ENCODE assay signal across 9 cellular contexts in genomic region chr10:33273295-33274002, GRCh38.
DNase-seq lines count a peak whose midpoint lies in the region; ATAC-seq and TF ChIP-seq lines count a peak whose summit lies in the region.
"Had no signal": no experiment of that assay in that cellular context is flagged by ENCODE, and none has a peak within 500 bp of the region (broad histone marks: within the 10 kb centered on the region; RNA-seq: fewer than 3 reads in every experiment).

No MANE protein-coding gene starts in this region.

- WGBS in gastroesophageal sphincter (ENCODE audit: low coverage in 1 of 2), 2 donors, result 0 to 19% methylated on average over 3 to 4 of the region's 19 CpGs

- DNase-seq in HCEC 1CT, result peak; percentile 85
- peak; percentile 100 for DNase-seq in T1000 (lab: John Stamatoyannopoulos, UW)
- peak; percentile 44 for DNase-seq in pons (ENCODE audit: low spot score)
- no peak for DNase-seq in T-helper 2 cell treated with Interferon-gamma antibody and Interleukin-4, amounts not matched to agents 5 μg/mL and 100 μg/mL, for 36 hours (ENCODE audit: low spot score)
- DNase-seq in activated T-helper 1 cell treated with anti-CD3 and anti-CD28 coated beads, Interleukin-12 subunit alpha, Interleukin-12 subunit beta, Interleukin-2, Interleukin-4 antibody, amounts not matched to agents 30 ng/mL and 10 ng/mL and 1 ng/mL, durations not matched to agents 14 hours and 24 hours and 36 hours (ENCODE audit: low spot score), result no peak

- H3K4me3 ChIP-seq in gastroesophageal sphincter, result peak overlapping the region; percentile 48 to 55

- ATAC-seq in gastroesophageal sphincter (peak; percentile 93), GM18907 (IDR thresholded peaks at IDR 0.05; ENCODE audit: unreplicated experiment) (no peak), HG02973 (IDR thresholded peaks at IDR 0.05; ENCODE audit: unreplicated experiment) (no peak)

- peak in 2 of 4 experiments; percentile 23 to 33 for TF ChIP-seq CTCF in gastroesophageal sphincter (IDR thresholded peaks at IDR 0.05)

- no peaks in the 10 kb centered on the region for H3K9me3 Mint-ChIP-seq in T-helper 2 cell treated with Interferon-gamma antibody and Interleukin-4, amounts not matched to agents 5 μg/mL and 100 μg/mL, for 36 hours
- no peaks in the 10 kb centered on the region for H3K9me3 Mint-ChIP-seq in activated T-helper 1 cell treated with anti-CD3 and anti-CD28 coated beads, Interleukin-12 subunit alpha, Interleukin-12 subunit beta, Interleukin-2, Interleukin-4 antibody, amounts not matched to agents 30 ng/mL and 10 ng/mL and 1 ng/mL, durations not matched to agents 14 hours and 24 hours and 36 hours

- H3K36me3 ChIP-seq in gastroesophageal sphincter, result peaks cover 0 to 10% of the 10 kb centered on the region in 2 donors

- intact Hi-C loops in activated T-helper 1 cell treated with anti-CD3 and anti-CD28 coated beads, Interleukin-12 subunit alpha, Interleukin-12 subunit beta, Interleukin-2, Interleukin-4 antibody, amounts not matched to agents 30 ng/mL and 10 ng/mL and 1 ng/mL, durations not matched to agents 14 hours and 24 hours and 36 hours (cut with micrococcal nuclease), result loop anchor here (5.0 kb wide), 1 partner anchor 41 kb away; no protein-coding TSS in a partner anchor

- no peak overlapping the region for H3K4me3 Mint-ChIP-seq in T-helper 2 cell treated with Interferon-gamma antibody and Interleukin-4, amounts not matched to agents 5 μg/mL and 100 μg/mL, for 36 hours
- no peak overlapping the region for H3K4me3 Mint-ChIP-seq in activated T-helper 1 cell treated with anti-CD3 and anti-CD28 coated beads, Interleukin-12 subunit alpha, Interleukin-12 subunit beta, Interleukin-2, Interleukin-4 antibody, amounts not matched to agents 30 ng/mL and 10 ng/mL and 1 ng/mL, durations not matched to agents 14 hours and 24 hours and 36 hours

- no peaks in the 10 kb centered on the region for H3K4me1 Mint-ChIP-seq in T-helper 2 cell treated with Interferon-gamma antibody and Interleukin-4, amounts not matched to agents 5 μg/mL and 100 μg/mL, for 36 hours (ENCODE audit: low read depth)
- no peaks in the 10 kb centered on the region for H3K4me1 Mint-ChIP-seq in activated T-helper 1 cell treated with anti-CD3 and anti-CD28 coated beads, Interleukin-12 subunit alpha, Interleukin-12 subunit beta, Interleukin-2, Interleukin-4 antibody, amounts not matched to agents 30 ng/mL and 10 ng/mL and 1 ng/mL, durations not matched to agents 14 hours and 24 hours and 36 hours (ENCODE audit: low read depth)

- no peaks in the 10 kb centered on the region for H3K36me3 Mint-ChIP-seq in T-helper 2 cell treated with Interferon-gamma antibody and Interleukin-4, amounts not matched to agents 5 μg/mL and 100 μg/mL, for 36 hours (ENCODE audit: low read depth)
- H3K36me3 Mint-ChIP-seq in activated T-helper 1 cell treated with anti-CD3 and anti-CD28 coated beads, Interleukin-12 subunit alpha, Interleukin-12 subunit beta, Interleukin-2, Interleukin-4 antibody, amounts not matched to agents 30 ng/mL and 10 ng/mL and 1 ng/mL, durations not matched to agents 14 hours and 24 hours and 36 hours (ENCODE audit: low read depth), result peaks cover 2% of the 10 kb centered on the region

- H3K27ac ChIP-seq in gastroesophageal sphincter, result peak overlapping the region; percentile 84 to 92 (median 88)
- H3K27ac ChIP-seq: KMS-11 had no signal

- H3K4me1 ChIP-seq in gastroesophageal sphincter, result peaks cover 23 to 67% (median 31%) of the 10 kb centered on the region in 3 donors

- no peaks in the 10 kb centered on the region for H3K27me3 ChIP-seq in gastroesophageal sphincter

- H3K27me3 Mint-ChIP-seq in T-helper 2 cell treated with Interferon-gamma antibody and Interleukin-4, amounts not matched to agents 5 μg/mL and 100 μg/mL, for 36 hours (ENCODE audit: low read depth), result peaks cover 44% of the 10 kb centered on the region
- peaks cover 31% of the 10 kb centered on the region for H3K27me3 Mint-ChIP-seq in activated T-helper 1 cell treated with anti-CD3 and anti-CD28 coated beads, Interleukin-12 subunit alpha, Interleukin-12 subunit beta, Interleukin-2, Interleukin-4 antibody, amounts not matched to agents 30 ng/mL and 10 ng/mL and 1 ng/mL, durations not matched to agents 14 hours and 24 hours and 36 hours (ENCODE audit: insufficient read depth)

- no peak for TF ChIP-seq EP300 in gastroesophageal sphincter (IDR thresholded peaks at IDR 0.05)

- no peak for TF ChIP-seq POLR2A in gastroesophageal sphincter (IDR thresholded peaks at IDR 0.05)

- H3K27ac Mint-ChIP-seq in T-helper 2 cell treated with Interferon-gamma antibody and Interleukin-4, amounts not matched to agents 5 μg/mL and 100 μg/mL, for 36 hours, result no peak overlapping the region
- no peak overlapping the region for H3K27ac Mint-ChIP-seq in activated T-helper 1 cell treated with anti-CD3 and anti-CD28 coated beads, Interleukin-12 subunit alpha, Interleukin-12 subunit beta, Interleukin-2, Interleukin-4 antibody, amounts not matched to agents 30 ng/mL and 10 ng/mL and 1 ng/mL, durations not matched to agents 14 hours and 24 hours and 36 hours

- no peaks in the 10 kb centered on the region for H3K9me3 ChIP-seq in gastroesophageal sphincter

Comparison
In these comparisons a context has a peak if more than half of its experiments do, and no peak if none do; other contexts are left out.
1. DNase-seq: peak in HCEC 1CT (single experiment), T1000 (single experiment) and pons (single experiment); none in T-helper 2 cell treated with Interferon-gamma antibody and Interleukin-4, amounts not matched to agents 5 μg/mL and 100 μg/mL, for 36 hours (single experiment) and activated T-helper 1 cell treated with anti-CD3 and anti-CD28 coated beads, Interleukin-12 subunit alpha, Interleukin-12 subunit beta, Interleukin-2, Interleukin-4 antibody, amounts not matched to agents 30 ng/mL and 10 ng/mL and 1 ng/mL, durations not matched to agents 14 hours and 24 hours and 36 hours (single experiment).